Comparison of ENCODE assay signal across 1 cellular context in genomic region chr14:54881235-54881760, GRCh38.
TF ChIP-seq lines count a peak whose summit lies in the region.

No MANE protein-coding gene starts in this region.

TF ChIP-seq in GM12878, 131 proteins besides CTCF, POLR2A, EP300 and RAD21 (continued from another document and continues in another):
- peak; percentile 51; the same call in 1 of the 2 replicates for TF ChIP-seq ZBTB40 (IDR thresholded peaks at IDR 0.05; ENCODE audit: borderline replicate concordance)
- no peak for TF ChIP-seq E4F1 (IDR thresholded peaks at IDR 0.05; ENCODE audit: borderline replicate concordance, partially characterized antibody)
- TF ChIP-seq FOXM1 (IDR thresholded peaks at IDR 0.05; ENCODE audit: low read depth, low read length): no peak
- peak; percentile 50 for TF ChIP-seq SKIL (IDR thresholded peaks at IDR 0.05; ENCODE audit: low read depth, poor library complexity, severe bottlenecking)
- TF ChIP-seq LARP7 (IDR thresholded peaks at IDR 0.05): no peak
- TF ChIP-seq ZNF622 (IDR thresholded peaks at IDR 0.05): no peak
- TF ChIP-seq CEBPB (IDR thresholded peaks at IDR 0.05; ENCODE audit: borderline replicate concordance in 1 of 2, low read depth in 2 of 2, low read length in 2 of 2): no peak
- TF ChIP-seq GATAD2B (conservative IDR thresholded peaks at IDR 0.05; ENCODE audit: low read depth): no peak
- TF ChIP-seq HDAC2 (IDR thresholded peaks at IDR 0.05): no peak
- TF ChIP-seq ZBTB11 (CRISPR knock-in tag; IDR thresholded peaks at IDR 0.05): no peak
- no peak for TF ChIP-seq SMAD5 (IDR thresholded peaks at IDR 0.05; ENCODE audit: low read depth)
- no peak for TF ChIP-seq ZSCAN29 (IDR thresholded peaks at IDR 0.05)
- no peak for TF ChIP-seq NFXL1 (IDR thresholded peaks at IDR 0.05; ENCODE audit: borderline replicate concordance)
- no peak for TF ChIP-seq HCFC1 (IDR thresholded peaks at IDR 0.05; ENCODE audit: low read length)
- TF ChIP-seq BRCA1 (IDR thresholded peaks at IDR 0.05; ENCODE audit: low read depth, low read length): no peak
- peak; percentile 81 for TF ChIP-seq YY1 (IDR thresholded peaks at IDR 0.05; ENCODE audit: low read depth, low read length)
- TF ChIP-seq MEF2B (IDR thresholded peaks at IDR 0.05; ENCODE audit: partially characterized antibody, poor library complexity, severe bottlenecking): peak; percentile 6
- no peak for TF ChIP-seq IRF5 (IDR thresholded peaks at IDR 0.05; ENCODE audit: borderline replicate concordance)
- TF ChIP-seq MLLT1 (IDR thresholded peaks at IDR 0.05): 0 out of 2 replicates have a peak, but pooled peaks have one; percentile 44
- no peak for TF ChIP-seq BMI1 (IDR thresholded peaks at IDR 0.05; ENCODE audit: borderline replicate concordance)
- peak; percentile 51; the same call in 1 of the 2 replicates for TF ChIP-seq POLR2AphosphoS5 (IDR thresholded peaks at IDR 0.05; ENCODE audit: low read length)
- TF ChIP-seq TCF7 (IDR thresholded peaks at IDR 0.05; ENCODE audit: borderline replicate concordance): no peak
- TF ChIP-seq PML (IDR thresholded peaks at IDR 0.05; ENCODE audit: low read length): no peak
- no peak for TF ChIP-seq IRF4 (IDR thresholded peaks at IDR 0.05; ENCODE audit: low read depth, low read length)
- no peak for TF ChIP-seq CHD2 (IDR thresholded peaks at IDR 0.05; ENCODE audit: borderline replicate concordance, low read depth, low read length)
- TF ChIP-seq RBBP5 (conservative IDR thresholded peaks at IDR 0.05): no peak; the same call in 1 of the 2 replicates
- no peak for TF ChIP-seq RELA (IDR thresholded peaks at IDR 0.05; ENCODE audit: borderline replicate concordance, partially characterized antibody)
- TF ChIP-seq ASH2L (IDR thresholded peaks at IDR 0.05; ENCODE audit: borderline replicate concordance, low read depth): no peak; the same call in 1 of the 2 replicates
- TF ChIP-seq SMC3 (IDR thresholded peaks at IDR 0.05; ENCODE audit: borderline replicate concordance, low read length): no peak
- no peak for TF ChIP-seq KAT2A (conservative IDR thresholded peaks at IDR 0.05; ENCODE audit: control insufficient read depth, low read depth, low read length)
- TF ChIP-seq PAX8 (IDR thresholded peaks at IDR 0.05): no peak
- no peak for TF ChIP-seq ATF2 (IDR thresholded peaks at IDR 0.05; ENCODE audit: low read length)
- no peak for TF ChIP-seq FOS (IDR thresholded peaks at IDR 0.05; ENCODE audit: borderline replicate concordance, extremely low read depth, insufficient read length)
- TF ChIP-seq SREBF2 (IDR thresholded peaks at IDR 0.05; ENCODE audit: low read length): no peak
- no peak for TF ChIP-seq ATF3 (IDR thresholded peaks at IDR 0.05; ENCODE audit: borderline replicate concordance, extremely low read depth, low read depth, low read length)
- no peak for TF ChIP-seq E2F4 (IDR thresholded peaks at IDR 0.05; ENCODE audit: low read depth, low read length)
- no peak for TF ChIP-seq ZZZ3 (IDR thresholded peaks at IDR 0.05; ENCODE audit: control insufficient read depth, insufficient read length, low read depth)
- peak; percentile 66; the same call in 1 of the 2 replicates for TF ChIP-seq MXI1 (IDR thresholded peaks at IDR 0.05; ENCODE audit: low read depth, low read length)
- TF ChIP-seq NKRF (conservative IDR thresholded peaks at IDR 0.05): no peak
- no peak for TF ChIP-seq POLR2AphosphoS2 (IDR thresholded peaks at IDR 0.05; ENCODE audit: low read depth, low read length)
- no peak for TF ChIP-seq RB1 (IDR thresholded peaks at IDR 0.05; ENCODE audit: borderline replicate concordance)
- no peak for TF ChIP-seq CREB1 (IDR thresholded peaks at IDR 0.05; ENCODE audit: low read depth)
- TF ChIP-seq SP1 (IDR thresholded peaks at IDR 0.05; ENCODE audit: low read depth, low read length): no peak
